ENCODE assay signal across 9 cellular contexts in the genomic region with DNA sequence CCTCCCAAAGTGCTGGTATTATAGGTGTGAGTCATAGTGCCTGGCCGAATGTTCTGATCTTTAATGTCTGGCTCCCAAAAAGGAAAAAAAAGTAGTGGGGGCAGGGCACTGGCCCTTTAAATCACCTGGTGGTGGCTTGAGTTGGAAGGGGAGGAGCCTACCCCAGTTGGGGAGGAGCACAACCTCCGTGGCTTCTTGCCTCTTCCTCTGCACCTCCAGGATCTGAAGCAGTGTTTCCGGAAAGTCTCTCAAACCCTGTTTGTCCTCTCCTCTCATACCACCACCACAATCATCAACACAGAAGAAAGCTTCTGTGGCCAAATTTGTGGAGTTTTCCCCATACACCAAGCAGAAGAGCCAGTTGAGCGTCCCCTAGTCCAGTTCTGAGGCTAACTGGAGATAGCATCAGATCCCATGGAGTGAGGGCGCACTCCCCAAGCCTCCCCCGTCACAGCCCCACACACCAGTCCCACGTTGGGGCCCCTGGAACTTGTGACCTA. TPM values are rescaled to one million over a fixed set of nuclear protein-coding genes. Genes with fewer than 3 reads are reported as not detected.
DNase-seq lines count a peak whose midpoint lies in the region; ATAC-seq and TF ChIP-seq lines count a peak whose summit lies in the region.
"Had no signal": no experiment of that assay in that cellular context is flagged by ENCODE, and none has a peak within 500 bp of the region (broad histone marks: within the 10 kb centered on the region; RNA-seq: fewer than 3 reads in every experiment).

No MANE protein-coding gene starts in this region.

- peak overlapping the region; percentile 83 for H3K27ac Mint-ChIP-seq in activated T-cell treated with anti-CD3 and anti-CD28 coated beads, Interleukin-2, amount 50 U/mL, for 72 hours

- H3K9me3 ChIP-seq in lung (ENCODE audit: control insufficient read depth in 2 of 2, insufficient read depth in 1 of 2, low read length in 1 of 2) = no peaks in the 10 kb centered on the region
- H3K9me3 ChIP-seq: right atrium auricular region had no signal

- ATAC-seq in activated T-cell treated with anti-CD3 and anti-CD28 coated beads, Interleukin-2, amount 50 U/mL, for 72 hours (replicated peaks in 1 of 2) = peak; percentile 85 to 92
- ATAC-seq in lung (ENCODE audit: insufficient read depth, low FRiP score) (peak; percentile 94), HG02610 (IDR thresholded peaks at IDR 0.05; ENCODE audit: unreplicated experiment) (no peak), HG03565 (IDR thresholded peaks at IDR 0.05; ENCODE audit: unreplicated experiment) (no peak)

- DNase-seq in activated gamma-delta T cell treated with Interleukin-2 at 50 U/mL for 16 hours (peak; percentile 56), activated gamma-delta T cell (lab: John Stamatoyannopoulos, UW) (no peak), lung (ENCODE audit: low spot score) (peak; percentile 49), NCI-H524 treated with DMSO at 0.1 percent for 48 hours (lab: John Stamatoyannopoulos, UW) (no peak), mucosa of gallbladder (ENCODE audit: low spot score) (no peak)
- DNase-seq in activated T-cell treated with anti-CD3 and anti-CD28 coated beads, Interleukin-2, amount 50 U/mL, for 72 hours = peak; percentile 67 to 70

- peaks cover 0 to 2% of the 10 kb centered on the region in 2 donors for H3K9me3 Mint-ChIP-seq in activated T-cell treated with anti-CD3 and anti-CD28 coated beads, Interleukin-2, amount 50 U/mL, for 72 hours

- 48 to 63% methylated on average over 7 of the region's 7 CpGs for WGBS in lung, 2 donors

- no peak overlapping the region for H3K27ac ChIP-seq in lung (ENCODE audit: low read depth in 1 of 2, low read length in 1 of 2)
- H3K27ac ChIP-seq: right atrium auricular region had no signal

- no peaks in the 10 kb centered on the region for H3K27me3 Mint-ChIP-seq in activated T-cell treated with anti-CD3 and anti-CD28 coated beads, Interleukin-2, amount 50 U/mL, for 72 hours (ENCODE audit: low read depth)

- no peaks in the 10 kb centered on the region for H3K36me3 Mint-ChIP-seq in activated T-cell treated with anti-CD3 and anti-CD28 coated beads, Interleukin-2, amount 50 U/mL, for 72 hours (ENCODE audit: insufficient read depth in 2 of 2)

- H3K4me3 Mint-ChIP-seq in activated T-cell treated with anti-CD3 and anti-CD28 coated beads, Interleukin-2, amount 50 U/mL, for 72 hours = peak overlapping the region; percentile 70 to 81

- peaks cover 0 to 4% of the 10 kb centered on the region in 2 donors for H3K4me1 ChIP-seq in lung (ENCODE audit: control insufficient read depth in 2 of 2, insufficient read depth in 2 of 2, low read length in 2 of 2)
- H3K4me1 ChIP-seq: right atrium auricular region had no signal

- no peak overlapping the region for H3K4me3 ChIP-seq in lung
- H3K4me3 ChIP-seq: right atrium auricular region had no signal

- H3K4me1 Mint-ChIP-seq in activated T-cell treated with anti-CD3 and anti-CD28 coated beads, Interleukin-2, amount 50 U/mL, for 72 hours (ENCODE audit: low read depth) = peaks cover 25% of the 10 kb centered on the region

- no peaks in the 10 kb centered on the region for H3K36me3 ChIP-seq in lung (ENCODE audit: control insufficient read depth in 2 of 2, insufficient read depth in 2 of 2, low read length in 2 of 2)
- H3K36me3 ChIP-seq: right atrium auricular region had no signal

- no peak for TF ChIP-seq CTCF in lung (IDR thresholded peaks at IDR 0.05; ENCODE audit: control extremely low read depth, extremely low read depth)

- H3K27me3 ChIP-seq in lung (ENCODE audit: control insufficient read depth, insufficient read depth) = no peaks in the 10 kb centered on the region
- H3K27me3 ChIP-seq: right atrium auricular region had no signal

RNA-seq across cellular contexts. Expression of a gene that starts 24.3 kb away (rescaled TPM):
- total RNA-seq in activated T-cell treated with anti-CD3 and anti-CD28 coated beads, Interleukin-2, amount 50 U/mL, for 72 hours = 10 to 100 TPM; 19.5 to 21.3 TPM
- total RNA-seq in lung = 10 to 100 TPM; 31.6 to 63.9 TPM
- polyA plus RNA-seq in lung = 10 to 100 TPM in 1 of 2 donors, 1 to 10 TPM in 1; 7.9 to 13.3 TPM
- total RNA-seq in mucosa of gallbladder = 28.5 TPM

RNA-seq across cellular contexts. Expression of a gene that starts 58.6 kb away (rescaled TPM):
- total RNA-seq in activated T-cell treated with anti-CD3 and anti-CD28 coated beads, Interleukin-2, amount 50 U/mL, for 72 hours = 1 to 10 TPM; 3.2 to 4.5 TPM
- total RNA-seq in lung (10 to 100 TPM in 1 of 2 donors, 1 to 10 TPM in 1; 4.4 to 21.3 TPM), mucosa of gallbladder (72.1 TPM)
- polyA plus RNA-seq in lung = 1 to 10 TPM; 7.9 to 8.7 TPM

Comparison
In these comparisons a context has a peak if more than half of its experiments do, and no peak if none do; other contexts are left out.
1. DNase-seq: peak in activated gamma-delta T cell treated with Interleukin-2 at 50 U/mL for 16 hours (single experiment), activated T-cell treated with anti-CD3 and anti-CD28 coated beads, Interleukin-2, amount 50 U/mL, for 72 hours (2 of 2) and lung (single experiment); none in activated gamma-delta T cell (single experiment), NCI-H524 treated with DMSO at 0.1 percent for 48 hours (single experiment) and mucosa of gallbladder (single experiment).
2. ATAC-seq: peak in activated T-cell treated with anti-CD3 and anti-CD28 coated beads, Interleukin-2, amount 50 U/mL, for 72 hours (2 of 2) and lung (single experiment); none in HG02610 (single experiment) and HG03565 (single experiment).